10 cellular contexts compared by ENCODE assay signal in genomic region chr22:37187552-37187890, GRCh38. TPM values are rescaled to one million over a fixed set of nuclear protein-coding genes. Genes with fewer than 3 reads are reported as not detected.
DNase-seq lines count a peak whose midpoint lies in the region; ATAC-seq and TF ChIP-seq lines count a peak whose summit lies in the region.
"Had no signal": no experiment of that assay in that cellular context is flagged by ENCODE, and none has a peak within 500 bp of the region (broad histone marks: within the 10 kb centered on the region; RNA-seq: fewer than 3 reads in every experiment).

No MANE protein-coding gene starts in this region.

- no peaks in the 10 kb centered on the region for H3K27me3 Mint-ChIP-seq in activated CD4-positive, alpha-beta memory T cell treated with anti-CD3 and anti-CD28 coated beads, Interleukin-2, amount 10 ng/mL, durations not matched to agents 7 days and 5 days

- no peak overlapping the region for H3K9ac ChIP-seq in Karpas-422 (ENCODE audit: low read length)

- H3K27me3 ChIP-seq in WERI-Rb-1 (ENCODE audit: insufficient read depth, low read depth, severe bottlenecking) (no peaks in the 10 kb centered on the region), heart right ventricle (no peaks in the 10 kb centered on the region), psoas muscle (ENCODE audit: insufficient read depth in 3 of 3, low read length in 2 of 3) (no peaks in the 10 kb centered on the region), Karpas-422 (ENCODE audit: low read length) (no peaks in the 10 kb centered on the region)

- H3K79me2 ChIP-seq in Karpas-422 (ENCODE audit: low read length): no peaks in the 10 kb centered on the region

- H3K36me3 ChIP-seq in WERI-Rb-1: no peaks in the 10 kb centered on the region
- H3K36me3 ChIP-seq in heart right ventricle: peaks cover 0 to 9% (median 0%) of the 10 kb centered on the region in 9 donors
- no peaks in the 10 kb centered on the region for H3K36me3 ChIP-seq in psoas muscle (ENCODE audit: insufficient read depth in 1 of 2, low read depth in 1 of 2)
- no peaks in the 10 kb centered on the region for H3K36me3 ChIP-seq in Karpas-422 (ENCODE audit: insufficient read depth, low read length)

- TF ChIP-seq CTCF in WERI-Rb-1 (IDR thresholded peaks at IDR 0.05; ENCODE audit: low read depth, low read length): no peak
- no peak for TF ChIP-seq CTCF in heart right ventricle (IDR thresholded peaks at IDR 0.05)
- TF ChIP-seq CTCF in psoas muscle (IDR thresholded peaks at IDR 0.05): no peak

- no peak overlapping the region for H3K4me2 ChIP-seq in Karpas-422 (ENCODE audit: low read depth, low read length, poor library complexity, severe bottlenecking)

- H4K20me1 ChIP-seq in Karpas-422 (ENCODE audit: insufficient read depth, low read depth, low read length): no peaks in the 10 kb centered on the region

- H3K27ac ChIP-seq in WERI-Rb-1 (peak overlapping the region; percentile 29), heart right ventricle (peak overlapping the region; percentile 79 to 92 (median 86)), psoas muscle (peak overlapping the region; percentile 73), Karpas-422 (ENCODE audit: low read length) (no peak overlapping the region)

- POLR2A ChIA-PET in activated CD4-positive, alpha-beta memory T cell treated with anti-CD3 and anti-CD28 coated beads, Interleukin-2, amount 10 ng/mL, durations not matched to agents 7 days and 5 days (lab: Charles Lee): interaction anchor here (0.7 to 2.6 kb wide), 6 partner anchors 10 to 66 kb away, joined by 3 to 9 read pairs (median 3); no protein-coding TSS in a partner anchor

- no peaks in the 10 kb centered on the region for H3K9me2 ChIP-seq in Karpas-422 (replicated peaks; ENCODE audit: insufficient read depth, low read length)

- 15 to 16% methylated on average over 5 of the region's 5 CpGs for WGBS in heart right ventricle, 2 donors
- 10 to 19% (median 17%) methylated on average over 5 of the region's 5 CpGs for WGBS in psoas muscle, 3 donors

- H3K4me3 Mint-ChIP-seq in activated CD4-positive, alpha-beta memory T cell treated with anti-CD3 and anti-CD28 coated beads, Interleukin-2, amount 10 ng/mL, durations not matched to agents 7 days and 5 days: no peak overlapping the region

- H3K4me1 Mint-ChIP-seq in activated CD4-positive, alpha-beta memory T cell treated with anti-CD3 and anti-CD28 coated beads, Interleukin-2, amount 10 ng/mL, durations not matched to agents 7 days and 5 days: peaks cover 46% of the 10 kb centered on the region

- peak; percentile 31 for DNase-seq in DMS153 treated with DMSO at 0.1 percent for 48 hours (lab: John Stamatoyannopoulos, UW; ENCODE audit: unreplicated experiment)
- no peak for DNase-seq in WERI-Rb-1
- DNase-seq in heart right ventricle: no peak
- peak in 1 of 2 donors; percentile 19 for DNase-seq in psoas muscle
- no peak for DNase-seq in AG08396 (ENCODE audit: low spot score)
- no peak for DNase-seq in Karpas-422
- DNase-seq in activated CD4-positive, alpha-beta memory T cell treated with anti-CD3 and anti-CD28 coated beads, Interleukin-2, amount 10 ng/mL, durations not matched to agents 7 days and 5 days: no peak
- DNase-seq: NCI-H524 treated with DMSO at 0.1 percent for 48 hours had no signal

- peaks cover 9% of the 10 kb centered on the region for H3K36me3 Mint-ChIP-seq in activated CD4-positive, alpha-beta memory T cell treated with anti-CD3 and anti-CD28 coated beads, Interleukin-2, amount 10 ng/mL, durations not matched to agents 7 days and 5 days (ENCODE audit: low read depth)

- CTCF ChIA-PET in activated CD4-positive, alpha-beta memory T cell treated with anti-CD3 and anti-CD28 coated beads, Interleukin-2, amount 10 ng/mL, durations not matched to agents 7 days and 5 days (lab: Charles Lee): interaction anchor here (1.2 to 1.9 kb wide), 5 partner anchors 11 to 40 kb away, joined by 3 to 5 read pairs (median 3); no protein-coding TSS in a partner anchor

- H3K9me3 Mint-ChIP-seq in activated CD4-positive, alpha-beta memory T cell treated with anti-CD3 and anti-CD28 coated beads, Interleukin-2, amount 10 ng/mL, durations not matched to agents 7 days and 5 days: no peaks in the 10 kb centered on the region

- peak overlapping the region; percentile 12 for H3K4me3 ChIP-seq in WERI-Rb-1 (ENCODE audit: low read depth, low read length)
- H3K4me3 ChIP-seq in heart right ventricle: peak overlapping the region in 9 of 10 donors; percentile 25 to 55 (median 48)
- peak overlapping the region; percentile 52 for H3K4me3 ChIP-seq in psoas muscle
- H3K4me3 ChIP-seq in Karpas-422 (ENCODE audit: low read length): no peak overlapping the region

- no peak overlapping the region for H2AFZ ChIP-seq in Karpas-422 (ENCODE audit: low read length)

- ATAC-seq in heart right ventricle (peak; percentile 40 to 60 (median 52)), psoas muscle (peak; percentile 8 to 42 (median 16)), GM21515 (IDR thresholded peaks at IDR 0.05; ENCODE audit: unreplicated experiment) (no peak)

- H3K4me1 ChIP-seq in heart right ventricle (peaks cover 18 to 64% (median 39%) of the 10 kb centered on the region in 9 donors), psoas muscle (peaks cover 39% of the 10 kb centered on the region), Karpas-422 (ENCODE audit: low read length) (peaks cover 2% of the 10 kb centered on the region; the same call in 1 of the 2 replicates)

- H3K9me3 ChIP-seq in WERI-Rb-1 (ENCODE audit: severe bottlenecking) (no peaks in the 10 kb centered on the region), heart right ventricle (no peaks in the 10 kb centered on the region), psoas muscle (no peaks in the 10 kb centered on the region), Karpas-422 (ENCODE audit: low read length) (no peaks in the 10 kb centered on the region)

- intact Hi-C loops in heart right ventricle (cut with DNase I): no loop called here
- intact Hi-C loops in psoas muscle (cut with DNase I): no loop called here

- H3K27ac Mint-ChIP-seq in activated CD4-positive, alpha-beta memory T cell treated with anti-CD3 and anti-CD28 coated beads, Interleukin-2, amount 10 ng/mL, durations not matched to agents 7 days and 5 days: no peak overlapping the region

RNA-seq across cellular contexts. Expression of gene C1QTNF6, which starts 0.5 kb away (rescaled TPM):
- total RNA-seq in heart right ventricle (1 to 10 TPM in 8 of 10 donors, under 1 TPM in 2; 0.51 to 6.4 (median 1.4) TPM), psoas muscle (1 to 10 TPM in 3 of 4 donors, under 1 TPM in 1; 0.75 to 8.2 (median 1.0) TPM)
- polyA plus RNA-seq in heart right ventricle (1 to 10 TPM; 2.9 to 4.1 TPM), psoas muscle (1 to 10 TPM in 2 of 3 donors, under 1 TPM in 1; 0.66 to 1.8 (median 1.1) TPM)
- total RNA-seq in Karpas-422 (2014; rRNA removed; shearing (Covaris generic); ENCODE audit: low replicate concordance): 1.7 and 2.7 TPM in 2 replicates
- total RNA-seq in activated CD4-positive, alpha-beta memory T cell treated with anti-CD3 and anti-CD28 coated beads, Interleukin-2, amount 10 ng/mL, durations not matched to agents 7 days and 5 days: 10 to 100 TPM; 10.2 to 10.3 TPM

RNA-seq across cellular contexts. Expression of gene SSTR3, which starts 24.8 kb away (rescaled TPM):
- not detected for total RNA-seq in heart right ventricle
- polyA plus RNA-seq in heart right ventricle: not detected
- total RNA-seq in psoas muscle: not detected
- under 1 TPM in 1 of 3 donors, not detected in 2; 0.01 TPM for polyA plus RNA-seq in psoas muscle
- total RNA-seq in Karpas-422 (2014; rRNA removed; shearing (Covaris generic); ENCODE audit: low replicate concordance): not detected in 2 replicates
- 1 to 10 TPM; 3.4 to 3.9 TPM for total RNA-seq in activated CD4-positive, alpha-beta memory T cell treated with anti-CD3 and anti-CD28 coated beads, Interleukin-2, amount 10 ng/mL, durations not matched to agents 7 days and 5 days
- total RNA-seq: glomerular endothelial cell had no signal

RNA-seq across cellular contexts. Expression of gene IL2RB, which starts 37.8 kb away (rescaled TPM):
- total RNA-seq in heart right ventricle (10 to 100 TPM in 1 of 10 donors, 1 to 10 TPM in 3, under 1 TPM in 6; 0.19 to 10.3 (median 0.75) TPM), psoas muscle (1 to 10 TPM in 1 of 4 donors, under 1 TPM in 3; 0.54 to 1.5 (median 0.77) TPM)
- polyA plus RNA-seq in heart right ventricle (under 1 TPM; 0.16 to 0.22 TPM), psoas muscle (under 1 TPM; 0.07 to 0.10 (median 0.10) TPM)
- total RNA-seq in Karpas-422 (2014; rRNA removed; shearing (Covaris generic); ENCODE audit: low replicate concordance): 0.25 TPM in 1 of 2 replicates, not detected in the other
- 100 to 1,000 TPM; 320 to 323 TPM for total RNA-seq in activated CD4-positive, alpha-beta memory T cell treated with anti-CD3 and anti-CD28 coated beads, Interleukin-2, amount 10 ng/mL, durations not matched to agents 7 days and 5 days

RNA-seq across cellular contexts. Expression of gene RAC2, which starts 56.5 kb away (rescaled TPM):
- total RNA-seq in heart right ventricle (10 to 100 TPM in 1 of 10 donors, 1 to 10 TPM in 9; 1.1 to 37.1 (median 3.5) TPM), psoas muscle (1 to 10 TPM; 2.3 to 5.0 (median 3.0) TPM)
- polyA plus RNA-seq in heart right ventricle (1 to 10 TPM; 1.4 to 5.0 TPM), psoas muscle (1 to 10 TPM in 2 of 3 donors, under 1 TPM in 1; 0.90 to 1.8 (median 1.5) TPM)
- 251 and 294 TPM in 2 replicates for total RNA-seq in Karpas-422 (2014; rRNA removed; shearing (Covaris generic); ENCODE audit: low replicate concordance)
- 1,000 to 10,000 TPM in 1 of 2 experiments, 100 to 1,000 TPM in 1; 984 to 1,005 TPM for total RNA-seq in activated CD4-positive, alpha-beta memory T cell treated with anti-CD3 and anti-CD28 coated beads, Interleukin-2, amount 10 ng/mL, durations not matched to agents 7 days and 5 days

Comparison
In these comparisons a context has a peak if more than half of its experiments do, and no peak if none do; other contexts are left out.
1. RNA of gene IL2RB, which starts 37.8 kb away (total RNA-seq): 320 to 323 TPM in activated CD4-positive, alpha-beta memory T cell treated with anti-CD3 and anti-CD28 coated beads, Interleukin-2, amount 10 ng/mL, durations not matched to agents 7 days and 5 days; 0.54 to 1.5 TPM in psoas muscle, 0.19 to 10.3 TPM in heart right ventricle and 0.25 TPM in Karpas-422; every median in the first group is over 10 times any median in the second.